Comparison of ENCODE assay signal across 8 cellular contexts in the genomic region with DNA sequence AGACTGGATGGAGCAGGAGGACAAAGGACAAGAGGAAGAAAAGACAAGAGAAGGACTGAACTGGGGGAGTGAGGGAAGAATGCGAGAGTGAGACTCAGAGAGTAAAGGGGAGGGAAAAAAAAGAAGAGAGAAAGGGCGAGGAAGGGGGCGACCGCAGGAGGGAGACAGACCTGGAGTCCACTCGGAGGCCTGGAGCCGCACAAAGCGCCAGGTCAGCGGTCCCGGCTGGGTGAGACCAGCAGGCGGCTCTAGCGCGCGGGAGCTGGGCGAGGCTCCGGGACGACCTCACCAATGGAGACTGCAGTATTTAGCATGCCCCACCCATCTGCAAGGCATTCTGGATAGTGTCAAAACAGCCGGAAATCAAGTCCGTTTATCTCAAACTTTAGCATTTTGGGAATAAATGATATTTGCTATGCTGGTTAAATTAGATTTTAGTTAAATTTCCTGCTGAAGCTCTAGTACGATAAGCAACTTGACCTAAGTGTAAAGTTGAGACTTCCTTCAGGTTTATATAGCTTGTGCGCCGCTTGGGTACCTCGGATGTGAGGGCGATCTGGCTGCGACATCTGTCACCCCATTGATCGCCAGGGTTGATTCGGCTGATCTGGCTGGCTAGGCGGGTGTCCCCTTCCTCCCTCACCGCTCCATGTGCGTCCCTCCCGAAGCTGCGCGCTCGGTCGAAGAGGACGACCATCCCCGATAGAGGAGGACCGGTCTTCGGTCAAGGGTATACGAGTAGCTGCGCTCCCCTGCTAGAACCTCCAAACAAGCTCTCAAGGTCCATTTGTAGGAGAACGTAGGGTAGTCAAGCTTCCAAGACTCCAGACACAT. TPM values are rescaled to one million over a fixed set of nuclear protein-coding genes. Genes with fewer than 3 reads are reported as not detected.
DNase-seq lines count a peak whose midpoint lies in the region; ATAC-seq, FAIRE-seq and TF ChIP-seq lines count a peak whose summit lies in the region.
"Not testable (repeated sequence)": the region's sequence is repeated elsewhere in the genome, so short reads cannot be mapped to it uniquely, and the experiment has no call there.

A gene with protein sequence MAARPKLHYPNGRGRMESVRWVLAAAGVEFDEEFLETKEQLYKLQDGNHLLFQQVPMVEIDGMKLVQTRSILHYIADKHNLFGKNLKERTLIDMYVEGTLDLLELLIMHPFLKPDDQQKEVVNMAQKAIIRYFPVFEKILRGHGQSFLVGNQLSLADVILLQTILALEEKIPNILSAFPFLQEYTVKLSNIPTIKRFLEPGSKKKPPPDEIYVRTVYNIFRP (minus strand): TSS at position 206 of the 834 bp plus-strand sequence. CDS start 1,041 bp downstream, outside the sequence.

- H3K4me3 ChIP-seq in ACC112 (ENCODE audit: low read depth, low read length) = peak within 1 kb of the TSS; percentile 96
- peak within 1 kb of the TSS; percentile 72 for H3K4me3 ChIP-seq in WERI-Rb-1 (ENCODE audit: low read depth, low read length)
- H3K4me3 ChIP-seq in bronchial epithelial cell (ENCODE audit: low read depth, low read length) = peak within 1 kb of the TSS; percentile 55
- H3K4me3 ChIP-seq in small intestine (ENCODE audit: low read depth in 1 of 2, low read length in 2 of 2) = peak within 1 kb of the TSS; percentile 24 to 75

- peak within 1 kb of the TSS; percentile 98 for H2AFZ ChIP-seq in ACC112 (ENCODE audit: low read length, unreplicated experiment)

- WGBS in small intestine, 3 donors = 1 to 3% (median 1%) methylated on average over 28 to 32 of the region's 41 CpGs

- peaks cover 13% of the 10 kb centered on the region for H3K4me1 ChIP-seq in ACC112 (ENCODE audit: control insufficient read depth, insufficient read depth, low read length, unreplicated experiment)
- not testable (repeated sequence) for H3K4me1 ChIP-seq in small intestine (ENCODE audit: control insufficient read depth in 2 of 2, insufficient read depth in 1 of 2, low read depth in 1 of 2, low read length in 1 of 2)

- not testable (repeated sequence) for H3K27me3 ChIP-seq in ACC112 (ENCODE audit: insufficient read depth, low read length); WERI-Rb-1 (ENCODE audit: insufficient read depth, low read depth, severe bottlenecking); bronchial epithelial cell (ENCODE audit: control insufficient read depth, insufficient read depth, low read length); small intestine (ENCODE audit: control insufficient read depth in 2 of 2, insufficient read depth in 2 of 2, low read length in 2 of 2)

- peak within 1 kb of the TSS; percentile 90 for H3K27ac ChIP-seq in ACC112 (ENCODE audit: low read depth, low read length)
- H3K27ac ChIP-seq in WERI-Rb-1 = peak within 1 kb of the TSS; percentile 97
- peak within 1 kb of the TSS; percentile 78 to 90 for H3K27ac ChIP-seq in small intestine (ENCODE audit: low read depth in 1 of 2, low read length in 1 of 2)

- not testable (repeated sequence) for FAIRE-seq in bronchial epithelial cell (lab: Jason Lieb, UNC); small intestine (lab: Jason Lieb, UNC)

- not testable (repeated sequence) for H3K9me3 ChIP-seq in WERI-Rb-1 (ENCODE audit: severe bottlenecking); small intestine (ENCODE audit: control insufficient read depth, low read depth)

- peaks cover 11% of the 10 kb centered on the region for H3K79me2 ChIP-seq in ACC112 (ENCODE audit: control insufficient read depth, insufficient read depth, low read length, unreplicated experiment)

- TF ChIP-seq CTCF in WERI-Rb-1 (IDR thresholded peaks at IDR 0.05; ENCODE audit: low read depth, low read length) (peak; percentile 99), bronchial epithelial cell (IDR thresholded peaks at IDR 0.05; ENCODE audit: insufficient read depth, low read length, severe bottlenecking) (peak; percentile 87)

- peak; percentile 95 for DNase-seq in NCI-H2196 (lab: John Stamatoyannopoulos, UW; ENCODE audit: unreplicated experiment)
- peak; percentile 100 for DNase-seq in WERI-Rb-1
- DNase-seq in bronchial epithelial cell (ENCODE audit: low read depth) = peak; percentile 95
- DNase-seq in iPS-NIHi11 (ENCODE audit: low spot score) = peak; percentile 94
- peak; percentile 96 for DNase-seq in small intestine

- H3K36me3 ChIP-seq in ACC112 (ENCODE audit: insufficient read depth, low read length); WERI-Rb-1; bronchial epithelial cell (ENCODE audit: control insufficient read depth, insufficient read depth, low read length); small intestine (ENCODE audit: control insufficient read depth in 2 of 2, insufficient read depth in 2 of 2, low read length in 2 of 2): not testable (repeated sequence)

- ATAC-seq in GM18868 (IDR thresholded peaks at IDR 0.05; ENCODE audit: unreplicated experiment) (peak; percentile 94), HG03135 (IDR thresholded peaks at IDR 0.05; ENCODE audit: unreplicated experiment) (peak; percentile 98)

RNA-seq across cellular contexts. Expression of the gene that starts here (rescaled TPM):
- 10.8 and 26.8 TPM in 2 replicates for total RNA-seq in bronchial epithelial cell
- polyA plus RNA-seq in small intestine = 10 to 100 TPM; 11.3 to 24.2 (median 20.9) TPM

Comparison
In these comparisons a context has a peak if more than half of its experiments do, and no peak if none do; other contexts are left out.
1. Peak in every context shown above with its lines: DNase-seq, ATAC-seq, H3K4me3 ChIP-seq and H3K27ac ChIP-seq.